In genomic region chr4:147496500-147496899, GRCh38 we compare ENCODE assay signal across 23 cellular contexts.
"Had no signal": no experiment of that assay in that cellular context is flagged by ENCODE, and none has a peak within 500 bp of the region (broad histone marks: within the 10 kb centered on the region; RNA-seq: fewer than 3 reads in every experiment).

No MANE protein-coding gene starts in this region.

- H3K27me3 ChIP-seq: MG63, SJSA1 had no signal

- H3K27ac ChIP-seq: HL-60, SJSA1, SK-N-MC had no signal

- H3K36me3 ChIP-seq: MG63, SJSA1 had no signal

- FAIRE-seq: HTR-8/SVneo, RCC 7860 had no signal

- H3K4me3 ChIP-seq: MG63, SJSA1, SK-N-MC had no signal

- DNase-seq: Karpas-422, KG1, MG63, NCI-H1092, NCI-H1105 treated with DMSO at 0.1 percent for 48 hours, NCI-H1417 treated with DMSO at 0.1 percent for 48 hours, NCI-H146, NCI-H1694 treated with DMSO at 0.1 percent for 48 hours, NCI-H1930, NCI-H2081, NCI-H2107, NCI-H2227 treated with DMSO at 0.1 percent for 48 hours, NCI-H524, NCI-H526 treated with DMSO at 0.1 percent for 48 hours, NCI-H774, Right ventricle myocardium superior, RPMI8226, SIG-M5 had no signal

- H3K9me3 ChIP-seq: MG63, SJSA1 had no signal
